ENCODE assay signal across 25 cellular contexts in genomic region chr2:10231551-10232085, GRCh38.
DNase-seq lines count a peak whose midpoint lies in the region; ATAC-seq, FAIRE-seq and TF ChIP-seq lines count a peak whose summit lies in the region.
"Had no signal": no experiment of that assay in that cellular context is flagged by ENCODE, and none has a peak within 500 bp of the region (broad histone marks: within the 10 kb centered on the region; RNA-seq: fewer than 3 reads in every experiment).

No MANE protein-coding gene starts in this region.

- TF ChIP-seq EP300 in HepG2 (IDR thresholded peaks at IDR 0.05; ENCODE audit: low read depth in 2 of 2, low read length in 2 of 2) (no peak), HepG2 (CRISPR knock-in tag; IDR thresholded peaks at IDR 0.05; ENCODE audit: borderline replicate concordance) (no peak)

- no peak overlapping the region for H3K4me3 Mint-ChIP-seq in glutamatergic neuron (ENCODE audit: unreplicated experiment)
- H3K4me3 Mint-ChIP-seq: B cell; CD8-positive, alpha-beta memory T cell; IgD-negative memory B cell had no signal

- no peak overlapping the region for H3K14ac ChIP-seq in neuronal stem cell (ENCODE audit: low read length)

- H3K36me3 ChIP-seq in right lobe of liver (no peaks in the 10 kb centered on the region), HepG2 (replicated peaks in 1 of 2; ENCODE audit: control insufficient read depth in 1 of 2, insufficient read depth in 2 of 2, low read length in 2 of 2) (no peaks in the 10 kb centered on the region), neuronal stem cell (replicated peaks in 1 of 2; ENCODE audit: control insufficient read depth in 2 of 2, insufficient read depth in 2 of 2, low read length in 2 of 2) (no peaks in the 10 kb centered on the region), uterus (no peaks in the 10 kb centered on the region)

- WGBS in right lobe of liver (ENCODE audit: insufficient coverage, low coverage, low lambda C conversion rate, missing lambda C conversion rate) = 74% methylated on average over 11 of the region's 14 CpGs
- 48% methylated on average over 12 of the region's 14 CpGs for WGBS in HepG2 (ENCODE audit: low lambda C conversion rate)
- no CpG with 5 or more reads among the region's 14 CpGs for whole genome bisulfite sequencing in neuronal stem cell (ENCODE audit: extremely low coverage in 2 of 2, insufficient read length in 2 of 2, insufficient replicate concordance in 1 of 2), 2 donors

- no peak for TF ChIP-seq CTCF in right lobe of liver (IDR thresholded peaks at IDR 0.05)
- no peak for TF ChIP-seq CTCF in HepG2 (CRISPR knock-in tag; IDR thresholded peaks at IDR 0.05)
- no peak for TF ChIP-seq CTCF in glutamatergic neuron (IDR thresholded peaks at IDR 0.05; ENCODE audit: partially characterized antibody, unreplicated experiment)
- TF ChIP-seq CTCF in uterus (IDR thresholded peaks at IDR 0.05) = no peak

- H3K36me3 Mint-ChIP-seq in glutamatergic neuron (ENCODE audit: unreplicated experiment) = no peaks in the 10 kb centered on the region
- H3K36me3 Mint-ChIP-seq: CD8-positive, alpha-beta memory T cell; IgD-negative memory B cell had no signal

- DNase-seq in right lobe of liver (peak in 2 of 3 donors; percentile 33 to 34), HepG2 (ENCODE audit: low spot score) (no peak), glutamatergic neuron (peak; percentile 8), neuronal stem cell (ENCODE audit: low spot score) (no peak), uterus (peak; percentile 5 to 6), anterior cingulate cortex (lab: John Stamatoyannopoulos, UW) (no peak), AML-193 (lab: John Stamatoyannopoulos, UW) (no peak)
- DNase-seq: Calu3; DMS79 treated with DMSO at 0.1 percent for 48 hours; GF-D8; MM.1S; NCI-H2029; NCI-H446 treated with DMSO at 0.1 percent for 48 hours; NCI-H526; NK-92 treated with Interleukin-12 subunit alpha and Interleukin-12 subunit beta, amount 100 ng/mL, for 24 hours; PC-3; SHP77 treated with DMSO at 0.1 percent for 48 hours had no signal

- FAIRE-seq in HepG2 (lab: Jason Lieb, UNC) = no peak
- FAIRE-seq: GM12892, GM19239 had no signal

- CTCF ChIA-PET in HepG2 (lab: Yijun Ruan, JAX; ENCODE audit: low intra/inter-chr PET ratio, low total read pairs) = no interaction called here

- H3K18ac ChIP-seq in neuronal stem cell (ENCODE audit: low read length) = peak overlapping the region; percentile 3

- H3K79me1 ChIP-seq in neuronal stem cell (ENCODE audit: low read depth, low read length) = no peaks in the 10 kb centered on the region

- H3K4me3 ChIP-seq in right lobe of liver (no peak overlapping the region), HepG2 (replicated peaks in 1 of 3; ENCODE audit: insufficient read depth in 1 of 3, low read depth in 2 of 3, low read length in 3 of 3) (no peak overlapping the region), neuronal stem cell (ENCODE audit: low read length in 2 of 2) (no peak overlapping the region), uterus (no peak overlapping the region)

- no peaks in the 10 kb centered on the region for H3K27me3 ChIP-seq in right lobe of liver
- peaks cover 14 to 84% of the 10 kb centered on the region in 2 experiments; a peak in 4 of 5 replicates for H3K27me3 ChIP-seq in HepG2 (ENCODE audit: control insufficient read depth in 1 of 2, insufficient read depth in 2 of 2, low read length in 2 of 2)
- peaks cover 0 to 55% (median 4%) of the 10 kb centered on the region in 3 experiments for H3K27me3 ChIP-seq in neuronal stem cell (ENCODE audit: control insufficient read depth in 3 of 3, insufficient read depth in 3 of 3, low read depth in 1 of 3, low read length in 3 of 3)
- no peaks in the 10 kb centered on the region for H3K27me3 ChIP-seq in uterus

- TF ChIP-seq RAD21 in HepG2 (CRISPR knock-in tag; IDR thresholded peaks at IDR 0.05) = no peak

- POLR2A ChIA-PET in HepG2 (lab: Yijun Ruan, JAX) = no interaction called here

- no peaks in the 10 kb centered on the region for H3K79me2 ChIP-seq in HepG2 (ENCODE audit: insufficient read depth, low read length)

- H2BK12ac ChIP-seq in neuronal stem cell (ENCODE audit: low read length) = no peak overlapping the region

- no peak overlapping the region for H3K23ac ChIP-seq in neuronal stem cell (ENCODE audit: low read depth, low read length, poor library complexity)

- in situ Hi-C loops in HepG2 (cut with HindIII; ENCODE audit: extremely low pct_ligation_motif_present, low pct_unique_long_range_greater_than_20kb) = no loop called here

- H3K4me1 ChIP-seq in right lobe of liver = no peaks in the 10 kb centered on the region
- peaks cover 32% of the 10 kb centered on the region for H3K4me1 ChIP-seq in HepG2 (ENCODE audit: insufficient read depth, low read length)
- peaks cover 5 to 10% of the 10 kb centered on the region in 2 donors for H3K4me1 ChIP-seq in neuronal stem cell (ENCODE audit: control insufficient read depth in 2 of 2, insufficient read depth in 1 of 2, low read depth in 1 of 2, low read length in 2 of 2)
- H3K4me1 ChIP-seq in uterus = no peaks in the 10 kb centered on the region

- no peak overlapping the region for H4K91ac ChIP-seq in neuronal stem cell (ENCODE audit: low read depth, low read length, poor library complexity)

- H3K9me3 ChIP-seq in right lobe of liver (no peaks in the 10 kb centered on the region), HepG2 (ENCODE audit: low read length) (no peaks in the 10 kb centered on the region), neuronal stem cell (replicated peaks in 1 of 2; ENCODE audit: control insufficient read depth in 2 of 2, insufficient read depth in 1 of 2, low read depth in 1 of 2, low read length in 2 of 2) (peaks cover 0 to 5% of the 10 kb centered on the region in 2 donors), uterus (no peaks in the 10 kb centered on the region)

- H3K27me3 Mint-ChIP-seq in glutamatergic neuron (ENCODE audit: unreplicated experiment) = peaks cover 4% of the 10 kb centered on the region

- no peak overlapping the region for H2AK5ac ChIP-seq in neuronal stem cell (ENCODE audit: low read depth, low read length)

- no peak overlapping the region for H3K4me2 ChIP-seq in HepG2 (ENCODE audit: low read depth, low read length)
- H3K4me2 ChIP-seq in neuronal stem cell (ENCODE audit: insufficient read depth, low read length, poor library complexity, severe bottlenecking) = no peak overlapping the region
- H3K4me2 ChIP-seq: KMS-11 had no signal

- no peak overlapping the region for H2BK15ac ChIP-seq in neuronal stem cell (ENCODE audit: low read length)

- no peak overlapping the region for H3K9ac ChIP-seq in HepG2 (ENCODE audit: insufficient read depth, low read depth, low read length)
- H3K9ac ChIP-seq in neuronal stem cell (ENCODE audit: low read depth, low read length, poor library complexity) = no peak overlapping the region
- H3K9ac ChIP-seq: KMS-11 had no signal

- H3K27ac ChIP-seq in right lobe of liver (no peak overlapping the region), HepG2 (ENCODE audit: extremely low read length, insufficient read depth, low read length) (no peak overlapping the region), neuronal stem cell (replicated peaks; ENCODE audit: low read length) (no peak overlapping the region), uterus (no peak overlapping the region)
- H3K27ac ChIP-seq: C4-2B, KMS-11 had no signal

- TF ChIP-seq POLR2A in right lobe of liver (IDR thresholded peaks at IDR 0.05) = no peak
- TF ChIP-seq POLR2A in HepG2 (IDR thresholded peaks at IDR 0.05; ENCODE audit: insufficient read depth in 1 of 2, low read depth in 2 of 2, low read length in 2 of 2) = no peak
- TF ChIP-seq POLR2A in uterus (IDR thresholded peaks at IDR 0.05) = no peak

- no peak overlapping the region for H3K27ac Mint-ChIP-seq in glutamatergic neuron (ENCODE audit: unreplicated experiment)
- H3K27ac Mint-ChIP-seq: B cell, IgD-negative memory B cell had no signal

- H3K4ac ChIP-seq in neuronal stem cell (ENCODE audit: low read length) = no peak overlapping the region

- H3K9me3 Mint-ChIP-seq in glutamatergic neuron (ENCODE audit: unreplicated experiment) = peaks cover 4% of the 10 kb centered on the region
- H3K9me3 Mint-ChIP-seq: CD8-positive, alpha-beta memory T cell had no signal

- H2BK5ac ChIP-seq in neuronal stem cell (ENCODE audit: low read length) = peak overlapping the region; percentile 25

- ATAC-seq in right lobe of liver (no peak), HepG2 (no peak)
- ATAC-seq: HCT116, PC-3 had no signal

- intact Hi-C loops in right lobe of liver (cut with DNase I) = no loop called here
- intact Hi-C loops in HepG2 (cut with micrococcal nuclease; ENCODE audit: unreplicated experiment) = no loop called here
- intact Hi-C loops in uterus (cut with DNase I; ENCODE audit: low total_unique reads) = no loop called here

- H3K4me1 Mint-ChIP-seq in glutamatergic neuron (ENCODE audit: low read depth, unreplicated experiment) = no peaks in the 10 kb centered on the region
- H3K4me1 Mint-ChIP-seq: B cell had no signal

- BruUV-seq in HepG2 (replicated peaks; lab: Mats Ljungman, UMichigan) = no TSS peak

- no peak overlapping the region for H2BK120ac ChIP-seq in neuronal stem cell (ENCODE audit: low read depth, low read length)

- no peak overlapping the region for H2AFZ ChIP-seq in HepG2 (ENCODE audit: low read length)
- H2AFZ ChIP-seq in neuronal stem cell (ENCODE audit: low read length) = no peak overlapping the region

- H4K20me1 ChIP-seq in HepG2 (ENCODE audit: insufficient read depth, low read length) = no peaks in the 10 kb centered on the region; the same call in 1 of the 2 replicates

- no peak overlapping the region for H4K8ac ChIP-seq in neuronal stem cell (ENCODE audit: low read depth, low read length)

TF ChIP-seq in HepG2, 621 proteins besides CTCF, POLR2A, EP300 and RAD21 (continues in another document):
- TF ChIP-seq SUZ12 (IDR thresholded peaks at IDR 0.05; ENCODE audit: low read depth, low read length) (no peak), ZNF207 (IDR thresholded peaks at IDR 0.05; ENCODE audit: borderline replicate concordance) (no peak), ATF6 (CRISPR knock-in tag; conservative IDR thresholded peaks at IDR 0.05) (no peak)

Comparison
In these comparisons a context has a peak if more than half of its experiments do, and no peak if none do; other contexts are left out.
1. DNase-seq: peak in right lobe of liver (2 of 3), glutamatergic neuron (single experiment) and uterus (2 of 2); none in HepG2 (single experiment), neuronal stem cell (single experiment), anterior cingulate cortex (0 of 58) and AML-193 (0 of 2).